Comparison of ENCODE assay signal across 9 cellular contexts in genomic region chr11:2186669-2187266, GRCh38. TPM values are rescaled to one million over a fixed set of nuclear protein-coding genes. Genes with fewer than 3 reads are reported as not detected.
DNase-seq lines count a peak whose midpoint lies in the region; ATAC-seq, FAIRE-seq and TF ChIP-seq lines count a peak whose summit lies in the region.
"Had no signal": no experiment of that assay in that cellular context is flagged by ENCODE, and none has a peak within 500 bp of the region (broad histone marks: within the 10 kb centered on the region; RNA-seq: fewer than 3 reads in every experiment).

No MANE protein-coding gene starts in this region.

- H3K4me2 ChIP-seq in BLaER1, result peak overlapping the region; percentile 52
- no peak overlapping the region for H3K4me2 ChIP-seq in HepG2 (ENCODE audit: low read depth, low read length)

- no peak for TF ChIP-seq EP300 in HepG2 (IDR thresholded peaks at IDR 0.05; ENCODE audit: low read depth in 2 of 2, low read length in 2 of 2)
- no peak for TF ChIP-seq EP300 in HepG2 (CRISPR knock-in tag; IDR thresholded peaks at IDR 0.05; ENCODE audit: borderline replicate concordance)

- 25% methylated on average over 4 of the region's 21 CpGs for WGBS in HepG2 (ENCODE audit: low lambda C conversion rate)

- H3K4me3 ChIP-seq in BLaER1, result no peak overlapping the region
- no peak overlapping the region for H3K4me3 ChIP-seq in H7 (ENCODE audit: insufficient read depth, low read depth, low read length)
- no peak overlapping the region for H3K4me3 ChIP-seq in adipocyte (ENCODE audit: low read length)
- H3K4me3 ChIP-seq in HepG2 (replicated peaks in 1 of 3; ENCODE audit: insufficient read depth in 1 of 3, low read depth in 2 of 3, low read length in 3 of 3), result no peak overlapping the region

- CTCF ChIA-PET in HepG2 (lab: Yijun Ruan, JAX; ENCODE audit: low intra/inter-chr PET ratio, low total read pairs), result interaction anchor here (1.1 to 2.3 kb wide), 4 partner anchors 8 to 234 kb away, joined by 3 to 28 read pairs (median 5); no protein-coding TSS in a partner anchor

- DNase-seq in H7 (peak; percentile 92), RPMI7951 (ENCODE audit: low read depth) (peak; percentile 19), adipocyte (ENCODE audit: low read depth) (peak; percentile 40), HepG2 (ENCODE audit: low spot score) (peak; percentile 59)
- peak; percentile 19 to 57 (median 34) for DNase-seq in stimulated activated naive CD4-positive, alpha-beta T cell (lab: John Stamatoyannopoulos, UW)

- peaks cover 58% of the 10 kb centered on the region for H3K4me1 ChIP-seq in BLaER1
- H3K4me1 ChIP-seq in adipocyte (ENCODE audit: control insufficient read depth, insufficient read depth, low read length), result no peaks in the 10 kb centered on the region
- no peaks in the 10 kb centered on the region for H3K4me1 ChIP-seq in HepG2 (ENCODE audit: insufficient read depth, low read length)

- peak; percentile 63 for FAIRE-seq in HepG2 (lab: Jason Lieb, UNC)

- no peaks in the 10 kb centered on the region for H4K20me1 ChIP-seq in BLaER1
- H4K20me1 ChIP-seq in HepG2 (ENCODE audit: insufficient read depth, low read length), result no peaks in the 10 kb centered on the region

- BruUV-seq in HepG2 (replicated peaks; lab: Mats Ljungman, UMichigan), result no TSS peak

- H3K27ac ChIP-seq in BLaER1 (no peak overlapping the region), HepG2 (ENCODE audit: extremely low read length, insufficient read depth, low read length) (no peak overlapping the region)

- intact Hi-C loops in HepG2 (cut with micrococcal nuclease; ENCODE audit: unreplicated experiment), result loop anchor here (1.0 kb wide), 1 partner anchor 113 kb away; no protein-coding TSS in a partner anchor

- TF ChIP-seq POLR2A in HepG2 (IDR thresholded peaks at IDR 0.05; ENCODE audit: insufficient read depth in 1 of 2, low read depth in 2 of 2, low read length in 2 of 2), result no peak

- H2AFZ ChIP-seq in HepG2 (ENCODE audit: low read length), result no peak overlapping the region

- no peak overlapping the region for H3K9ac ChIP-seq in BLaER1
- H3K9ac ChIP-seq in adipocyte (ENCODE audit: low read length), result no peak overlapping the region
- H3K9ac ChIP-seq in HepG2 (ENCODE audit: insufficient read depth, low read depth, low read length), result no peak overlapping the region

- TF ChIP-seq RAD21 in HepG2 (CRISPR knock-in tag; IDR thresholded peaks at IDR 0.05), result peak; percentile 85

- POLR2A ChIA-PET in HepG2 (lab: Yijun Ruan, JAX), result no interaction called here

- ATAC-seq in HepG2 (peak; percentile 82), GM19351 (IDR thresholded peaks at IDR 0.05; ENCODE audit: unreplicated experiment) (no peak), HG03565 (IDR thresholded peaks at IDR 0.05; ENCODE audit: unreplicated experiment) (no peak)

- no peaks in the 10 kb centered on the region for H3K27me3 ChIP-seq in BLaER1
- H3K27me3 ChIP-seq in H7 (ENCODE audit: control insufficient read depth, insufficient read depth, low read length), result no peaks in the 10 kb centered on the region
- peaks cover 67% of the 10 kb centered on the region for H3K27me3 ChIP-seq in adipocyte (replicated peaks; ENCODE audit: control insufficient read depth, insufficient read depth, low read length)
- H3K27me3 ChIP-seq in HepG2 (ENCODE audit: control insufficient read depth in 1 of 2, insufficient read depth in 2 of 2, low read length in 2 of 2), result peaks cover 6 to 71% of the 10 kb centered on the region in 2 experiments

- H3K79me2 ChIP-seq in HepG2 (ENCODE audit: insufficient read depth, low read length), result no peaks in the 10 kb centered on the region

- H3K36me3 ChIP-seq in BLaER1 (no peaks in the 10 kb centered on the region), H7 (replicated peaks; ENCODE audit: control insufficient read depth, insufficient read depth, low read length) (no peaks in the 10 kb centered on the region), adipocyte (ENCODE audit: control insufficient read depth, insufficient read depth, low read length, severe bottlenecking) (no peaks in the 10 kb centered on the region), HepG2 (replicated peaks in 1 of 2; ENCODE audit: control insufficient read depth in 1 of 2, insufficient read depth in 2 of 2, low read length in 2 of 2) (no peaks in the 10 kb centered on the region)

- H3K9me3 ChIP-seq in BLaER1 (no peaks in the 10 kb centered on the region), adipocyte (ENCODE audit: control insufficient read depth, low read length) (no peaks in the 10 kb centered on the region), HepG2 (ENCODE audit: low read length) (no peaks in the 10 kb centered on the region)

- in situ Hi-C loops in HepG2 (cut with HindIII; ENCODE audit: extremely low pct_ligation_motif_present, low pct_unique_long_range_greater_than_20kb), result no loop called here

- peak; percentile 69 for TF ChIP-seq CTCF in HepG2 (CRISPR knock-in tag; IDR thresholded peaks at IDR 0.05)

RNA-seq across cellular contexts. Expression of gene TH, which starts 15.2 kb away (rescaled TPM):
- total RNA-seq in H7 (2014; rRNA removed; shearing (Covaris generic)), result not detected in 2 replicates
- 0.24 and 0.88 TPM in 2 replicates for total RNA-seq in RPMI7951 (2014; rRNA removed; shearing (Covaris generic))
- not detected in 2 replicates for total RNA-seq in HepG2 (2016; rRNA removed; fragmentation: Illumina TruSeq; extraction: Trizol)
- total RNA-seq in HepG2 (2016; cell fraction: cytosol; rRNA removed; fragmentation: Illumina TruSeq; extraction: Trizol; ENCODE audit: low read depth), result not detected in 2 replicates
- total RNA-seq in HepG2 (2016; cell fraction: insoluble cytoplasmic fraction; rRNA removed; fragmentation: Illumina TruSeq; extraction: Trizol), result not detected in 2 replicates
- total RNA-seq in HepG2 (2016; cell fraction: membrane; rRNA removed; fragmentation: Illumina TruSeq; extraction: Trizol), result not detected in 2 replicates
- total RNA-seq in HepG2 (2016; cell fraction: nucleus; rRNA removed; fragmentation: Illumina TruSeq; extraction: Trizol), result not detected in 2 replicates
- 0.36 and 0.42 TPM in 2 replicates for polyA plus RNA-seq in HepG2 (2011; rRNA removed)
- 0.08 and 0.15 TPM in 2 replicates for polyA plus RNA-seq in HepG2 (2011; cell fraction: cytosol; rRNA removed)
- polyA plus RNA-seq in HepG2 (2011; cell fraction: nucleus; rRNA removed), result 3.1 and 4.3 TPM in 2 replicates
- not detected in 2 replicates for polyA plus RNA-seq in HepG2 (2012)
- not detected in 2 replicates for polyA plus RNA-seq in HepG2 (2016; cell fraction: cytosol; fragmentation: Illumina TruSeq; extraction: Trizol; ENCODE audit: low read depth)
- polyA plus RNA-seq in HepG2 (2016; cell fraction: insoluble cytoplasmic fraction; fragmentation: Illumina TruSeq; extraction: Trizol; ENCODE audit: low read depth), result not detected in 2 replicates
- not detected in 2 replicates for polyA plus RNA-seq in HepG2 (2016; cell fraction: membrane; fragmentation: Illumina TruSeq; extraction: Trizol; ENCODE audit: low read depth)
- not detected in 2 replicates for polyA plus RNA-seq in HepG2 (2016; cell fraction: nucleus; fragmentation: Illumina TruSeq; extraction: Trizol; ENCODE audit: insufficient read depth, low read depth)
- polyA minus RNA-seq in HepG2 (2011; rRNA and poly(A)+ RNA removed; ENCODE audit: low replicate concordance), result not detected in 2 replicates
- polyA minus RNA-seq in HepG2 (2011; cell fraction: cytosol; rRNA and poly(A)+ RNA removed), result not detected in 2 replicates
- polyA minus RNA-seq in HepG2 (2011; cell fraction: nucleus; rRNA and poly(A)+ RNA removed), result not detected in 2 replicates
- total RNA-seq: mononuclear cell had no signal

RNA-seq across cellular contexts. Expression of gene INS, which starts 25.8 kb away (rescaled TPM):
- total RNA-seq in H7 (2014; rRNA removed; shearing (Covaris generic)), result not detected in 2 replicates
- total RNA-seq in RPMI7951 (2014; rRNA removed; shearing (Covaris generic)), result not detected in 2 replicates
- not detected in 2 replicates for total RNA-seq in HepG2 (2016; rRNA removed; fragmentation: Illumina TruSeq; extraction: Trizol)
- total RNA-seq in HepG2 (2016; cell fraction: cytosol; rRNA removed; fragmentation: Illumina TruSeq; extraction: Trizol; ENCODE audit: low read depth), result not detected in 2 replicates
- not detected in 2 replicates for total RNA-seq in HepG2 (2016; cell fraction: insoluble cytoplasmic fraction; rRNA removed; fragmentation: Illumina TruSeq; extraction: Trizol)
- not detected in 2 replicates for total RNA-seq in HepG2 (2016; cell fraction: membrane; rRNA removed; fragmentation: Illumina TruSeq; extraction: Trizol)
- total RNA-seq in HepG2 (2016; cell fraction: nucleus; rRNA removed; fragmentation: Illumina TruSeq; extraction: Trizol), result not detected in 2 replicates
- not detected in 2 replicates for polyA plus RNA-seq in HepG2 (2011; rRNA removed)
- not detected in 2 replicates for polyA plus RNA-seq in HepG2 (2011; cell fraction: cytosol; rRNA removed)
- polyA plus RNA-seq in HepG2 (2011; cell fraction: nucleus; rRNA removed), result not detected in 2 replicates
- polyA plus RNA-seq in HepG2 (2012), result not detected in 2 replicates
- polyA plus RNA-seq in HepG2 (2016; cell fraction: cytosol; fragmentation: Illumina TruSeq; extraction: Trizol; ENCODE audit: low read depth), result not detected in 2 replicates
- not detected in 2 replicates for polyA plus RNA-seq in HepG2 (2016; cell fraction: insoluble cytoplasmic fraction; fragmentation: Illumina TruSeq; extraction: Trizol; ENCODE audit: low read depth)
- polyA plus RNA-seq in HepG2 (2016; cell fraction: membrane; fragmentation: Illumina TruSeq; extraction: Trizol; ENCODE audit: low read depth), result not detected in 2 replicates
- not detected in 2 replicates for polyA plus RNA-seq in HepG2 (2016; cell fraction: nucleus; fragmentation: Illumina TruSeq; extraction: Trizol; ENCODE audit: insufficient read depth, low read depth)
- polyA minus RNA-seq in HepG2 (2011; rRNA and poly(A)+ RNA removed; ENCODE audit: low replicate concordance), result not detected in 2 replicates
- polyA minus RNA-seq in HepG2 (2011; cell fraction: cytosol; rRNA and poly(A)+ RNA removed), result not detected in 2 replicates
- not detected in 2 replicates for polyA minus RNA-seq in HepG2 (2011; cell fraction: nucleus; rRNA and poly(A)+ RNA removed)
- total RNA-seq: mononuclear cell had no signal

RNA-seq across cellular contexts. Expression of gene IGF2, which starts 47.6 kb away (rescaled TPM):
- total RNA-seq in H7 (2014; rRNA removed; shearing (Covaris generic)), result 0.78 and 1.2 TPM in 2 replicates
- not detected in 2 replicates for total RNA-seq in RPMI7951 (2014; rRNA removed; shearing (Covaris generic))
- total RNA-seq in HepG2 (2016; rRNA removed; fragmentation: Illumina TruSeq; extraction: Trizol), result 79.1 and 138 TPM in 2 replicates
- total RNA-seq in HepG2 (2016; cell fraction: cytosol; rRNA removed; fragmentation: Illumina TruSeq; extraction: Trizol; ENCODE audit: low read depth), result 150 and 154 TPM in 2 replicates
- 71.0 and 125 TPM in 2 replicates for total RNA-seq in HepG2 (2016; cell fraction: insoluble cytoplasmic fraction; rRNA removed; fragmentation: Illumina TruSeq; extraction: Trizol)
- total RNA-seq in HepG2 (2016; cell fraction: membrane; rRNA removed; fragmentation: Illumina TruSeq; extraction: Trizol), result 362 and 363 TPM in 2 replicates
- total RNA-seq in HepG2 (2016; cell fraction: nucleus; rRNA removed; fragmentation: Illumina TruSeq; extraction: Trizol), result 89.6 and 109 TPM in 2 replicates
- polyA plus RNA-seq in HepG2 (2011; rRNA removed), result 254 and 379 TPM in 2 replicates
- polyA plus RNA-seq in HepG2 (2011; cell fraction: cytosol; rRNA removed), result 454 and 616 TPM in 2 replicates
- polyA plus RNA-seq in HepG2 (2011; cell fraction: nucleus; rRNA removed), result 839 and 1,149 TPM in 2 replicates
- polyA plus RNA-seq in HepG2 (2012), result 4,210 and 4,559 TPM in 2 replicates
- 341 and 387 TPM in 2 replicates for polyA plus RNA-seq in HepG2 (2016; cell fraction: cytosol; fragmentation: Illumina TruSeq; extraction: Trizol; ENCODE audit: low read depth)
- polyA plus RNA-seq in HepG2 (2016; cell fraction: insoluble cytoplasmic fraction; fragmentation: Illumina TruSeq; extraction: Trizol; ENCODE audit: low read depth), result 1,191 and 1,950 TPM in 2 replicates
- 1,798 and 2,413 TPM in 2 replicates for polyA plus RNA-seq in HepG2 (2016; cell fraction: membrane; fragmentation: Illumina TruSeq; extraction: Trizol; ENCODE audit: low read depth)
- polyA plus RNA-seq in HepG2 (2016; cell fraction: nucleus; fragmentation: Illumina TruSeq; extraction: Trizol; ENCODE audit: insufficient read depth, low read depth), result 949 and 1,082 TPM in 2 replicates
- 0.19 and 781 TPM in 2 replicates for polyA minus RNA-seq in HepG2 (2011; rRNA and poly(A)+ RNA removed; ENCODE audit: low replicate concordance)
- 811 and 1,353 TPM in 2 replicates for polyA minus RNA-seq in HepG2 (2011; cell fraction: cytosol; rRNA and poly(A)+ RNA removed)
- polyA minus RNA-seq in HepG2 (2011; cell fraction: nucleus; rRNA and poly(A)+ RNA removed), result 170 and 248 TPM in 2 replicates
- total RNA-seq: mononuclear cell had no signal

Comparison
In these comparisons a context has a peak if more than half of its experiments do, and no peak if none do; other contexts are left out.
1. DNase-seq: peak in every context shown above with its lines; median percentile 92 in H7; 59 in HepG2; 40 in adipocyte; 34 in stimulated activated naive CD4-positive, alpha-beta T cell; 19 in RPMI7951.
2. RNA of gene IGF2, which starts 47.6 kb away (total RNA-seq): 71.0 to 363 TPM in HepG2; 0.78 to 1.2 TPM in H7 and not detected in RPMI7951; every median in the first group is over 10 times any median in the second.